ENCODE assay signal across 1 cellular context in the genomic region with DNA sequence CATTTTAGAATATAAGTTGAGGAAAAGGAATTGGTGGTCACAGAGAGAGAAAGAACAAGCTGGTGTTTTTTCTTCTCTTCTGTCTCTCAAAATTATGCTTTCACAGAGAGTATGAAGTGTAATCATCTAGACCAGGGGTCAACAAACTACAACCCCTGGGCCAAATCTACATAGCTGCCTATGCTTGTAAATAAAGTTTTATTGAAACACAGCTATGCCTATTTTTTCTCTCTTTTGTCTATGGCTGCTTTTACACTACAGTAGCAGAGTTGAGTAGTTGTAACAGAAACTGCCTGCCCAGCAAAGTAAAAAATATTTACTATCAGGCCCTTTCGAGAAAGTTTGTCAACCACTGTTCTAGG.
TF ChIP-seq lines count a peak whose summit lies in the region.

No MANE protein-coding gene starts in this region.

TF ChIP-seq in K562, 482 proteins besides CTCF, POLR2A, EP300 and RAD21 (continued from another document):
- TF ChIP-seq, protein P1, sequence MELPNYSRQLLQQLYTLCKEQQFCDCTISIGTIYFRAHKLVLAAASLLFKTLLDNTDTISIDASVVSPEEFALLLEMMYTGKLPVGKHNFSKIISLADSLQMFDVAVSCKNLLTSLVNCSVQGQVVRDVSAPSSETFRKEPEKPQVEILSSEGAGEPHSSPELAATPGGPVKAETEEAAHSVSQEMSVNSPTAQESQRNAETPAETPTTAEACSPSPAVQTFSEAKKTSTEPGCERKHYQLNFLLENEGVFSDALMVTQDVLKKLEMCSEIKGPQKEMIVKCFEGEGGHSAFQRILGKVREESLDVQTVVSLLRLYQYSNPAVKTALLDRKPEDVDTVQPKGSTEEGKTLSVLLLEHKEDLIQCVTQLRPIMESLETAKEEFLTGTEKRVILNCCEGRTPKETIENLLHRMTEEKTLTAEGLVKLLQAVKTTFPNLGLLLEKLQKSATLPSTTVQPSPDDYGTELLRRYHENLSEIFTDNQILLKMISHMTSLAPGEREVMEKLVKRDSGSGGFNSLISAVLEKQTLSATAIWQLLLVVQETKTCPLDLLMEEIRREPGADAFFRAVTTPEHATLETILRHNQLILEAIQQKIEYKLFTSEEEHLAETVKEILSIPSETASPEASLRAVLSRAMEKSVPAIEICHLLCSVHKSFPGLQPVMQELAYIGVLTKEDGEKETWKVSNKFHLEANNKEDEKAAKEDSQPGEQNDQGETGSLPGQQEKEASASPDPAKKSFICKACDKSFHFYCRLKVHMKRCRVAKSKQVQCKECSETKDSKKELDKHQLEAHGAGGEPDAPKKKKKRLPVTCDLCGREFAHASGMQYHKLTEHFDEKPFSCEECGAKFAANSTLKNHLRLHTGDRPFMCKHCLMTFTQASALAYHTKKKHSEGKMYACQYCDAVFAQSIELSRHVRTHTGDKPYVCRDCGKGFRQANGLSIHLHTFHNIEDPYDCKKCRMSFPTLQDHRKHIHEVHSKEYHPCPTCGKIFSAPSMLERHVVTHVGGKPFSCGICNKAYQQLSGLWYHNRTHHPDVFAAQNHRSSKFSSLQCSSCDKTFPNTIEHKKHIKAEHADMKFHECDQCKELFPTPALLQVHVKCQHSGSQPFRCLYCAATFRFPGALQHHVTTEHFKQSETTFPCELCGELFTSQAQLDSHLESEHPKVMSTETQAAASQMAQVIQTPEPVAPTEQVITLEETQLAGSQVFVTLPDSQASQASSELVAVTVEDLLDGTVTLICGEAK (IDR thresholded peaks at IDR 0.05): peak; percentile 90
- TF ChIP-seq, protein P1 (CRISPR knock-in tag; IDR thresholded peaks at IDR 0.05): no peak
